1 cellular context compared by ENCODE assay signal in genomic region chr13:100315522-100315921, GRCh38.
TF ChIP-seq lines count a peak whose summit lies in the region.

No MANE protein-coding gene starts in this region.

TF ChIP-seq in GM23338, 12 proteins besides CTCF, POLR2A, EP300 and RAD21 (continued from another document):
- TF ChIP-seq ZNF462 (CRISPR knock-in tag; IDR thresholded peaks at IDR 0.05) (no peak), REST (IDR thresholded peaks at IDR 0.05; ENCODE audit: unreplicated experiment) (no peak), NANOG (IDR thresholded peaks at IDR 0.05; ENCODE audit: borderline replicate concordance) (no peak), STAT1 (IDR thresholded peaks at IDR 0.05; ENCODE audit: unreplicated experiment) (no peak), ETS1 (IDR thresholded peaks at IDR 0.05) (no peak), EZH2phosphoT487 (IDR thresholded peaks at IDR 0.05; ENCODE audit: unreplicated experiment) (no peak)
